ENCODE assay signal across 1 cellular context in genomic region chr3:187290561-187290960, GRCh38.
TF ChIP-seq lines count a peak whose summit lies in the region.

No MANE protein-coding gene starts in this region.

TF ChIP-seq in WTC11, 78 proteins besides CTCF, POLR2A, EP300 and RAD21 (continued from another document):
- TF ChIP-seq ARID4B (CRISPR knock-in tag; IDR thresholded peaks at IDR 0.05; ENCODE audit: borderline replicate concordance) = no peak
- no peak for TF ChIP-seq GTF2I (CRISPR knock-in tag; conservative IDR thresholded peaks at IDR 0.05)
